ENCODE assay signal across 27 cellular contexts in genomic region chr17:82354804-82355308, GRCh38. TPM values are rescaled to one million over a fixed set of nuclear protein-coding genes. Genes with fewer than 3 reads are reported as not detected.
"Had no signal": no experiment of that assay in that cellular context is flagged by ENCODE, and none has a peak within 500 bp of the region (broad histone marks: within the 10 kb centered on the region; RNA-seq: fewer than 3 reads in every experiment).

No MANE protein-coding gene starts in this region.

- H3K9me3 ChIP-seq: SJCRH30 had no signal

- H3K36me3 ChIP-seq: SJCRH30 had no signal

- H3K4me3 Mint-ChIP-seq: IgD-negative memory B cell had no signal

- H3K27ac ChIP-seq: SJCRH30 had no signal

- H3K36me3 Mint-ChIP-seq: IgD-negative memory B cell had no signal

- H3K9me3 Mint-ChIP-seq: IgD-negative memory B cell had no signal

- DNase-seq: KBM-7, MV-4-11, NCI-H1048, NCI-H1105, NCI-H1417, NCI-H146, NCI-H1694 treated with DMSO at 0.1 percent for 48 hours, NCI-H1930, NCI-H2081 treated with DMSO at 0.1 percent for 48 hours, NCI-H2171, NCI-H226, NCI-H446, NCI-H510A, NCI-H524 treated with DMSO at 0.1 percent for 48 hours, NCI-H69, NCI-H774, PC-3, SHP77 treated with DMSO at 0.1 percent for 48 hours, SJCRH30, T-helper 1 cell had no signal

- H3K27me3 ChIP-seq: SJCRH30 had no signal

- ATAC-seq: Panc1, Right ventricle myocardium inferior, SK-N-SH treated with all-trans-retinoic acid at 6 μM for 48 hours had no signal

- H3K27ac Mint-ChIP-seq: IgD-negative memory B cell had no signal

- H3K4me3 ChIP-seq: SJCRH30 had no signal

RNA-seq across cellular contexts. Expression of gene TEX19, which starts 4.2 kb away (rescaled TPM):
- total RNA-seq: MCF 10A, Right ventricle myocardium inferior had no signal

RNA-seq across cellular contexts. Expression of gene UTS2R, which starts 16.7 kb away (rescaled TPM):
- total RNA-seq: HT1080, MCF 10A, PC-3 had no signal
- polyA plus RNA-seq: IgD-negative memory B cell had no signal

RNA-seq across cellular contexts. Expression of gene SECTM1, which starts 21.3 kb away (rescaled TPM):
- total RNA-seq: OCI-LY7 had no signal

RNA-seq across cellular contexts. Expression of gene CD7, which starts 37.4 kb away (rescaled TPM):
- total RNA-seq: HT1080, OCI-LY7 had no signal
